Comparison of ENCODE assay signal across 25 cellular contexts in the genomic region with DNA sequence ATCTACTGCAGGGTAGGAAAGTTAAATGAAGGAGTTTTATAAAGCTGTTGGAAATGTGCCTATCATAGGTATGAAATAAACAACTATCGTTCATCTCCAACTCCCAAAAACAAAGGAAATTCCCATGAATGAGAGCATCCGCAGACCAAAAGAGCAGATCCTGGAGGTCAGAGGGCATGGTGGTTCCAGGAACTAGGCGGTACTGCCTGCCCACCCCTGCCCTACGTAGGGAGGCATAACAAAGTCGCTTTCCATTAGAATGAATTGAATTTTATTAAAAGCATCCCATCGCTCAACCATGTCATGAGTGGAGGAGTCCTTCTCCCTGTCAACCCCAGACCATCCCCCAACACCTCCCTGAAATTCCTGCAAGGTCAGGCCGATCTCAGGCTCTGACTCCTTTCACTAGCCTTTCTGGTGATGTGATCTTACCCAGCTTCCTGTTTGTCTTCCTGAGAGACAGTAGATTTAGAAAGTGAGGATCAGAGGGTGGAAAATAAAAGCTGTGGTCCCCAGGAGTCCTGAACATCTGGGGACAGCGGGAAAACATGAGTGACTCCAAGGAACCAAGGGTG. TPM values are rescaled to one million over a fixed set of nuclear protein-coding genes. Genes with fewer than 3 reads are reported as not detected.
"Had no signal": no experiment of that assay in that cellular context is flagged by ENCODE, and none has a peak within 500 bp of the region (broad histone marks: within the 10 kb centered on the region; RNA-seq: fewer than 3 reads in every experiment).

Gene CLEC4M, plus strand, starts transcription at position 525 of the 575 bp plus-strand sequence. Its CDS starts 24 bp downstream, at position 549.

- H3K27me3 ChIP-seq: colonic mucosa, gastrocnemius medialis, ovary, upper lobe of right lung had no signal

- H3K9me3 ChIP-seq: colonic mucosa, upper lobe of right lung had no signal

- H3K4me1 ChIP-seq: colonic mucosa, gastrocnemius medialis, left ventricle myocardium inferior, psoas muscle, stomach, upper lobe of right lung had no signal

- H3K4me1 Mint-ChIP-seq: activated CD4-positive, alpha-beta memory T cell treated with anti-CD3 and anti-CD28 coated beads, Interleukin-2, amount 10 ng/mL, durations not matched to agents 7 days and 5 days; activated CD8-positive, alpha-beta memory T cell treated with anti-CD3 and anti-CD28 coated beads, Interleukin-2, amount 10 ng/mL, durations not matched to agents 7 days and 5 days; central memory CD8-positive, alpha-beta T cell had no signal

- H3K36me3 Mint-ChIP-seq: activated CD8-positive, alpha-beta memory T cell treated with anti-CD3 and anti-CD28 coated beads, Interleukin-2, amount 10 ng/mL, durations not matched to agents 7 days and 5 days had no signal

- H3K36me3 ChIP-seq: colonic mucosa, gastrocnemius medialis, left ventricle myocardium inferior, ovary, stomach, thoracic aorta, upper lobe of right lung had no signal

- ATAC-seq: activated CD8-positive, alpha-beta memory T cell treated with anti-CD3 and anti-CD28 coated beads, Interleukin-2, amount 10 ng/mL, durations not matched to agents 7 days and 5 days; esophagus mucosa; gastrocnemius medialis; psoas muscle; right cardiac atrium; SK-N-SH treated with all-trans-retinoic acid at 6 μM for 48 hours; T-cell; upper lobe of right lung had no signal

- H3K27ac ChIP-seq: colonic mucosa, gastrocnemius medialis, left ventricle myocardium inferior, psoas muscle, skin epidermis, stomach, thoracic aorta, upper lobe of right lung, VCaP had no signal

- DNase-seq: activated CD4-positive, alpha-beta memory T cell treated with anti-CD3 and anti-CD28 coated beads, Interleukin-2, amount 10 ng/mL, durations not matched to agents 7 days and 5 days; activated CD4-positive, alpha-beta T cell treated with anti-CD3 and anti-CD28 coated beads for 1 hour; activated CD8-positive, alpha-beta memory T cell treated with anti-CD3 and anti-CD28 coated beads, Interleukin-2, amount 10 ng/mL, durations not matched to agents 7 days and 5 days; activated naive CD4-positive, alpha-beta T cell treated with anti-CD3 and anti-CD28 coated beads, Interleukin-2, amount 50 U/mL, for 16 hours; activated T-cell treated with anti-CD3 and anti-CD28 coated beads, Interleukin-2, amount 50 U/mL, for 1 hour; aorta; colonic mucosa; gastrocnemius medialis; head of caudate nucleus; kidney; left ventricle myocardium inferior; ovary; psoas muscle; right cardiac atrium; stomach; T-cell; T-helper 9 cell; upper lobe of right lung had no signal

- H3K27ac Mint-ChIP-seq: activated CD4-positive, alpha-beta memory T cell treated with anti-CD3 and anti-CD28 coated beads, Interleukin-2, amount 10 ng/mL, durations not matched to agents 7 days and 5 days; activated CD8-positive, alpha-beta memory T cell treated with anti-CD3 and anti-CD28 coated beads, Interleukin-2, amount 10 ng/mL, durations not matched to agents 7 days and 5 days; T-cell had no signal

- H3K4me3 ChIP-seq: colonic mucosa, gastrocnemius medialis, left ventricle myocardium inferior, ovary, psoas muscle, skin epidermis, stomach, thoracic aorta, upper lobe of right lung had no signal

- H3K4me3 Mint-ChIP-seq: activated CD4-positive, alpha-beta memory T cell treated with anti-CD3 and anti-CD28 coated beads, Interleukin-2, amount 10 ng/mL, durations not matched to agents 7 days and 5 days; activated CD8-positive, alpha-beta memory T cell treated with anti-CD3 and anti-CD28 coated beads, Interleukin-2, amount 10 ng/mL, durations not matched to agents 7 days and 5 days; central memory CD8-positive, alpha-beta T cell; T-cell had no signal

RNA-seq across cellular contexts. Expression of gene CLEC4M, which starts in this region (rescaled TPM):
- total RNA-seq: activated CD4-positive, alpha-beta memory T cell treated with anti-CD3 and anti-CD28 coated beads, Interleukin-2, amount 10 ng/mL, durations not matched to agents 7 days and 5 days; activated CD8-positive, alpha-beta memory T cell treated with anti-CD3 and anti-CD28 coated beads, Interleukin-2, amount 10 ng/mL, durations not matched to agents 7 days and 5 days; aorta; colonic mucosa; esophagus mucosa; gastrocnemius medialis; left ventricle myocardium inferior; mononuclear cell; psoas muscle; right cardiac atrium; thoracic aorta had no signal
